Comparison of ENCODE assay signal across 15 cellular contexts in the genomic region with DNA sequence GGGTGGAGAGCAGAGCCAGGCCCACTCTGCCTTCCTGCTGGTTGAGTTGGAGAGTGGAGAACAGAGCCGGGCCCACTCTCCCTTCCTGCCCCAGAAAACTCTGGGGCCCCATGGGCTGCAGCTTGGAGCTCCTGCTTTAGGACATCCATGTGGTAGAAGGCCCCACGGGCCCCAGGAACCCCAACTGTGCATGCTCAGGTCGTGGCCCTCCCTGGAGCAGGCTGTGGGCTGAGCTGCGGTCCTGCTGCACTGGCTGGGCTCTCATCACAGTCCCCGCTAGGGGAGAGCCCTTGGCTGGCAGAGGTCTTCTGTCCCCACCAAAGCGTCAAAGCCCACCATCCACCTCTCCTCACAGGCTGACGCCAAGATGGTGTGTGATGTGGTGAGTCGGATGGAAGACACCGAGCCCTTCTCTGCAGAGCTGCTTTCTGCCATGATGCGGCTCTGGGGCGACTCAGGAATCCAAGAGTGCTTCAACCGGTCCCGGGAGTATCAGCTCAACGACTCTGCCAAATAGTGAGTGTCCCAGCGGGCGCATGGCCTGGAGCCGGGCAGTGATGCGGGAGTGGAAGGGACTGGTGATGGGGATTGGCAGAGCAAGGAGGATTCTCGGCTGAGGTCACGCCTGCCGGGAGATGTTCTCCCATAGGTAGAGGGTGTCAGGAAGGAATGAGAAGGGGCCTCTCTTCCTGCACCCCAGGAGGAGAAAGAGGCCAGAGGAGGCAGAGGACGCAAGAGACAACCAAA.
DNase-seq lines count a peak whose midpoint lies in the region; ATAC-seq, FAIRE-seq and TF ChIP-seq lines count a peak whose summit lies in the region.
"Had no signal": no experiment of that assay in that cellular context is flagged by ENCODE, and none has a peak within 500 bp of the region (broad histone marks: within the 10 kb centered on the region; RNA-seq: fewer than 3 reads in every experiment).

No MANE protein-coding gene starts in this region.

- no peak overlapping the region for H3K27ac ChIP-seq in HepG2 (ENCODE audit: extremely low read length, insufficient read depth, low read length)
- no peak overlapping the region for H3K27ac ChIP-seq in right lobe of liver
- H3K27ac ChIP-seq in cingulate gyrus (ENCODE audit: low read depth, low read length) = peak overlapping the region; percentile 41
- H3K27ac ChIP-seq: BLaER1 treated with 17β-estradiol and CSF1 and Interleukin-3, amounts not matched to agents 10 nM and 100 nM; HL-60 had no signal

- peaks cover 9 to 68% of the 10 kb centered on the region in 2 experiments for H3K27me3 ChIP-seq in HepG2 (ENCODE audit: control insufficient read depth in 1 of 2, insufficient read depth in 2 of 2, low read length in 2 of 2)
- no peaks in the 10 kb centered on the region for H3K27me3 ChIP-seq in right lobe of liver
- H3K27me3 ChIP-seq: BLaER1 treated with 17β-estradiol and CSF1 and Interleukin-3, amounts not matched to agents 10 nM and 100 nM had no signal

- no peak for TF ChIP-seq EP300 in HepG2 (IDR thresholded peaks at IDR 0.05; ENCODE audit: low read depth in 2 of 2, low read length in 2 of 2)
- no peak for TF ChIP-seq EP300 in HepG2 (CRISPR knock-in tag; IDR thresholded peaks at IDR 0.05; ENCODE audit: borderline replicate concordance)

- H3K4me3 ChIP-seq in HepG2 (replicated peaks in 1 of 3; ENCODE audit: insufficient read depth in 1 of 3, low read depth in 2 of 3, low read length in 3 of 3) = no peak overlapping the region
- no peak overlapping the region for H3K4me3 ChIP-seq in right lobe of liver
- H3K4me3 ChIP-seq: BLaER1 treated with 17β-estradiol and CSF1 and Interleukin-3, amounts not matched to agents 10 nM and 100 nM had no signal

- no peaks in the 10 kb centered on the region for H3K36me3 ChIP-seq in HepG2 (replicated peaks in 1 of 2; ENCODE audit: control insufficient read depth in 1 of 2, insufficient read depth in 2 of 2, low read length in 2 of 2)
- H3K36me3 ChIP-seq in right lobe of liver = no peaks in the 10 kb centered on the region
- H3K36me3 ChIP-seq: BLaER1 treated with 17β-estradiol and CSF1 and Interleukin-3, amounts not matched to agents 10 nM and 100 nM had no signal

- H3K4me2 ChIP-seq in HepG2 (ENCODE audit: low read depth, low read length) = no peak overlapping the region

- no peak overlapping the region for H2AFZ ChIP-seq in HepG2 (ENCODE audit: low read length)

- H3K79me2 ChIP-seq in HepG2 (ENCODE audit: insufficient read depth, low read length) = no peaks in the 10 kb centered on the region

- intact Hi-C loops in HepG2 (cut with micrococcal nuclease; ENCODE audit: unreplicated experiment) (no loop called here), right lobe of liver (cut with DNase I) (no loop called here)

- H3K27ac Mint-ChIP-seq in neural crest cell (ENCODE audit: unreplicated experiment) = peak overlapping the region; percentile 58
- H3K27ac Mint-ChIP-seq: CD4-positive, CD25-positive, alpha-beta regulatory T cell; HFFc6 had no signal

- no peaks in the 10 kb centered on the region for H3K4me1 Mint-ChIP-seq in neural crest cell

- H3K4me3 Mint-ChIP-seq in neural crest cell = no peak overlapping the region
- H3K4me3 Mint-ChIP-seq: CD4-positive, CD25-positive, alpha-beta regulatory T cell; HFFc6 had no signal

- no peaks in the 10 kb centered on the region for H4K20me1 ChIP-seq in HepG2 (ENCODE audit: insufficient read depth, low read length)

- no peaks in the 10 kb centered on the region for H3K4me1 ChIP-seq in HepG2 (ENCODE audit: insufficient read depth, low read length)
- H3K4me1 ChIP-seq in right lobe of liver = peaks cover 0 to 27% (median 10%) of the 10 kb centered on the region in 4 donors

- POLR2A ChIA-PET in HepG2 (lab: Yijun Ruan, JAX) = no interaction called here

- 47% methylated on average over 21 of the region's 22 CpGs for WGBS in HepG2 (ENCODE audit: low lambda C conversion rate)
- WGBS in right lobe of liver (ENCODE audit: insufficient coverage, low coverage, low lambda C conversion rate, missing lambda C conversion rate) = 93% methylated on average over 12 of the region's 22 CpGs

- no peak for TF ChIP-seq RAD21 in HepG2 (CRISPR knock-in tag; IDR thresholded peaks at IDR 0.05)

- in situ Hi-C loops in HepG2 (cut with HindIII; ENCODE audit: extremely low pct_ligation_motif_present, low pct_unique_long_range_greater_than_20kb) = no loop called here

- FAIRE-seq in HepG2 (lab: Jason Lieb, UNC) = no peak

- DNase-seq in HepG2 (ENCODE audit: low spot score) (no peak), right lobe of liver (no peak), neural crest cell (ENCODE audit: low read depth, low spot score) (no peak), NCI-H187 treated with DMSO at 0.1 percent for 48 hours (lab: John Stamatoyannopoulos, UW) (no peak), RPMI8226 (no peak)
- DNase-seq: ACHN; CD4-positive, CD25-positive, alpha-beta regulatory T cell; DMS53; GF-D8; HCEC 1CT; HFFc6 had no signal

- H3K27me3 Mint-ChIP-seq in neural crest cell (ENCODE audit: low read depth) = no peaks in the 10 kb centered on the region
- H3K27me3 Mint-ChIP-seq: CD4-positive, CD25-positive, alpha-beta regulatory T cell had no signal

- CTCF ChIA-PET in HepG2 (lab: Yijun Ruan, JAX; ENCODE audit: low intra/inter-chr PET ratio, low total read pairs) = no interaction called here

- H3K9me3 ChIP-seq in HepG2 (ENCODE audit: low read length) (no peaks in the 10 kb centered on the region), right lobe of liver (no peaks in the 10 kb centered on the region)
- H3K9me3 ChIP-seq: BLaER1 treated with 17β-estradiol and CSF1 and Interleukin-3, amounts not matched to agents 10 nM and 100 nM had no signal

- no peak for TF ChIP-seq POLR2A in HepG2 (IDR thresholded peaks at IDR 0.05; ENCODE audit: insufficient read depth in 1 of 2, low read depth in 2 of 2, low read length in 2 of 2)
- TF ChIP-seq POLR2A in right lobe of liver (IDR thresholded peaks at IDR 0.05) = no peak

- no TSS peak for BruUV-seq in HepG2 (replicated peaks; lab: Mats Ljungman, UMichigan)

- H3K9ac ChIP-seq in HepG2 (ENCODE audit: insufficient read depth, low read depth, low read length) = no peak overlapping the region
- H3K9ac ChIP-seq: BLaER1 treated with 17β-estradiol and CSF1 and Interleukin-3, amounts not matched to agents 10 nM and 100 nM had no signal

- no peaks in the 10 kb centered on the region for H3K9me3 Mint-ChIP-seq in neural crest cell
- H3K9me3 Mint-ChIP-seq: HFFc6 had no signal

- no peak for ATAC-seq in HepG2
- ATAC-seq in right lobe of liver = no peak
- no peak for ATAC-seq in HG03457 (IDR thresholded peaks at IDR 0.05; ENCODE audit: unreplicated experiment)

- TF ChIP-seq CTCF in HepG2 (CRISPR knock-in tag; IDR thresholded peaks at IDR 0.05) (no peak), right lobe of liver (IDR thresholded peaks at IDR 0.05) (no peak), neural crest cell (conservative IDR thresholded peaks at IDR 0.05) (no peak)

- H3K36me3 Mint-ChIP-seq in neural crest cell (ENCODE audit: low read depth) = no peaks in the 10 kb centered on the region
- H3K36me3 Mint-ChIP-seq: CD4-positive, CD25-positive, alpha-beta regulatory T cell had no signal

TF ChIP-seq in HepG2, 621 proteins besides CTCF, POLR2A, EP300 and RAD21 (continues in another document):
- TF ChIP-seq, protein P1, sequence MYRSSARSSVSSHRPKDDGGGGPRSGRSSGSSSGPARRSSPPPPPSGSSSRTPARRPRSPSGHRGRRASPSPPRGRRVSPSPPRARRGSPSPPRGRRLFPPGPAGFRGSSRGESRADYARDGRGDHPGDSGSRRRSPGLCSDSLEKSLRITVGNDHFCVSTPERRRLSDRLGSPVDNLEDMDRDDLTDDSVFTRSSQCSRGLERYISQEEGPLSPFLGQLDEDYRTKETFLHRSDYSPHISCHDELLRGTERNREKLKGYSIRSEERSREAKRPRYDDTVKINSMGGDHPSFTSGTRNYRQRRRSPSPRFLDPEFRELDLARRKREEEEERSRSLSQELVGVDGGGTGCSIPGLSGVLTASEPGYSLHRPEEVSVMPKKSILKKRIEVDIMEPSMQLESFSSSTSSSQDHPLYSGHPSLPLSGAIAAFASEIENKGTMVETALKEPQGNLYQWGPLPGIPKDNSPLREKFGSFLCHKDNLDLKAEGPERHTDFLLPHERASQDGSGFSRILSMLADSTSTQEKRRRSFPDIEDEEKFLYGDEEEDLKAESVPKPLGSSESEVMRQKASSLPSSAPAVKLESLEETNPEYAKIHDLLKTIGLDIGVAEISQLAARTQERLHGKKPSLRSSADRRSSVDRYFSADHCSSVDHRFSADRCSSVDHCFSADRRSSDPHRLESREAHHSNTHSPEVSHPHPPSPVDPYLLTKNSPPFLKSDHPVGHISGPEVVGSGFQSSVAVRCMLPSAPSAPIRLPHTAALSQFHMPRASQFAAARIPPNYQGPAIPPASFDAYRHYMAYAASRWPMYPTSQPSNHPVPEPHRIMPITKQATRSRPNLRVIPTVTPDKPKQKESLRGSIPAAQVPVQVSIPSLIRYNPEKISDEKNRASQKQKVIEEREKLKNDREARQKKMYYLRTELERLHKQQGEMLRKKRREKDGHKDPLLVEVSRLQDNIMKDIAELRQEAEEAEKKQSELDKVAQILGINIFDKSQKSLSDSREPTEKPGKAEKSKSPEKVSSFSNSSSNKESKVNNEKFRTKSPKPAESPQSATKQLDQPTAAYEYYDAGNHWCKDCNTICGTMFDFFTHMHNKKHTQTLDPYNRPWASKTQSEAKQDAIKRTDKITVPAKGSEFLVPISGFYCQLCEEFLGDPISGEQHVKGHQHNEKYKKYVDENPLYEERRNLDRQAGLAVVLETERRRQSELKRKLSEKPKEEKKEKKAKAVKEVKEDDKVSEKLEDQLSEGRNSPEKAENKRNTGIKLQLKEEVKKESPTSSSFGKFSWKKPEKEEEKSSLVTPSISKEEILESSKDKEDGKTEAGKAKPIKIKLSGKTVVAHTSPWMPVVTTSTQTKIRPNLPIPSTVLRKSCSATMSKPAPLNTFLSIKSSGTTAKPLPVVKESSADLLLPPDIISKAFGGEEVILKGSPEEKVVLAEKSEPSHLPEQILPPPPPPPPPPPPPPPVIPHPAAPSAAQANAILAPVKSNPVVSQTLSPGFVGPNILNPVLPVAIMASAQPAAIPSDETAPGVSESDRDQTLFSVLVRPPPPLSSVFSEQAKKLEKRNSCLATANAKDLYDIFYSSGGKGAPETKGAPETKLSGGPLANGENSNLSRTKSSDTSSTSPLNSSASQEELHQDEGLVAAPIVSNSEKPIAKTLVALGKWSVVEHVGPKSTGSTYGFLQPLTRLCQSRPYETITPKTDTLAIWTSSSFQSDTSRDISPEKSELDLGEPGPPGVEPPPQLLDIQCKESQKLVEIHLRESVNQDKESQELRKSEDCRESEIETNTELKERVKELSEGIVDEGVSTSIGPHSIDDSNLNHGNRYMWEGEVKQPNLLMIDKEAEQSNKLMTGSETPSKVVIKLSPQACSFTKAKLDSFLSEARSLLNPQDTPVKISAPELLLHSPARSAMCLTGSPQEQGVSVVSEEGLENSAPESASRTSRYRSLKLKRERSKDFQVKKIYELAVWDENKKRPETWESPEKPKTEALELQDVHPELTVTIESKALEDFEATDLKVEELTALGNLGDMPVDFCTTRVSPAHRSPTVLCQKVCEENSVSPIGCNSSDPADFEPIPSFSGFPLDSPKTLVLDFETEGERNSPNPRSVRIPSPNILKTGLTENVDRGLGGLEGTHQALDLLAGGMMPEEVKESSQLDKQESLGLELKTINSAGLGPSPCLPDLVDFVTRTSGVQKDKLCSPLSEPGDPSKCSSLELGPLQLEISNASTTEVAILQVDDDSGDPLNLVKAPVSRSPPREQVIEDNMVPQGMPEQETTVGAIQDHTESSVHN (CRISPR knock-in tag; IDR thresholded peaks at IDR 0.05) = 0 out of 2 replicates have a peak, but pooled peaks have one; percentile 46
